ENCODE assay signal across 8 cellular contexts in the genomic region with DNA sequence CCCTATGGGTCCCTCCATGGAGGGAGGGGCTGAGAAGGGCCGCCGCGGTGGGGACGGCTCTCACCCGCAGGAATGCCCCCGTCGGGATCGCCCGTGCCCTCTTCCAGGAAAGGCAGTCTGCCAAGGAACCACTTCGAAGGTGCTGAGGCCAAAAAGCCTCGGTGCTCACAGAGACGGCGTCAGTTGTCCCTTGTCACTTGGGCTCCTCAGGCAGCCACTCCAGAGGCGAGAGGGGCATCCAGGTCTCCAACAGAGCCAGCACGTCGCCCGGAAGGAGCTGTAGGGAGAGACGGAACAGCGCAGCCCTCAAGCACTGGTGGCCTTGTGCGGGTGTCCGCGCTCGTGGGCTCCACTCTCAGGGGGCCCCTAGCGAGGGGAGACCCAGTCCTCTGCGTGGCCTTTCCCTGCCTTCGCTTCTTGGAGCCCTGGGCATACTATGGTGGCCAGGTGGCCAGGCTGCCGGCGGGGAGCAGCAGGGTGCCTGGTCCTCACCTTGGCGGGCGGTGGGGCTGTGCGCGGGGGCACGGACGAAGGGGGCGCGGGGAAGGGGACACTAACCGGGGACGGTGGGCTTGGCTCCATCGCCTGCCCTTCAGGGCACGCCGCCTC. TPM values are rescaled to one million over a fixed set of nuclear protein-coding genes. Genes with fewer than 3 reads are reported as not detected.
DNase-seq lines count a peak whose midpoint lies in the region; ATAC-seq, FAIRE-seq and TF ChIP-seq lines count a peak whose summit lies in the region.

No MANE protein-coding gene starts in this region.

- CTCF ChIA-PET in CD8-positive, alpha-beta memory T cell (lab: Charles Lee): interaction anchor here (1.4 to 2.7 kb wide), 3 partner anchors 9 to 125 kb away, joined by 3 to 17 read pairs (median 9); no protein-coding TSS in a partner anchor

- no peak for ATAC-seq in HG03025 (IDR thresholded peaks at IDR 0.05; ENCODE audit: low FRiP score, unreplicated experiment)

- H3K27me3 Mint-ChIP-seq in CD8-positive, alpha-beta memory T cell: peaks cover 0 to 7% of the 10 kb centered on the region in 2 donors

- peaks cover 5% of the 10 kb centered on the region for H3K4me1 ChIP-seq in CD8-positive, alpha-beta memory T cell (ENCODE audit: insufficient read depth, low read length)
- H3K4me1 ChIP-seq in GM23248 (ENCODE audit: insufficient read depth): no peaks in the 10 kb centered on the region
- H3K4me1 ChIP-seq in endocrine pancreas (ENCODE audit: control insufficient read depth, insufficient read depth, low read length): no peaks in the 10 kb centered on the region
- H3K4me1 ChIP-seq in neuron (ENCODE audit: insufficient read depth, low read length): no peaks in the 10 kb centered on the region

- no peak for FAIRE-seq in GM12892 (lab: Jason Lieb, UNC)

- no peaks in the 10 kb centered on the region for H3K9me3 ChIP-seq in CD8-positive, alpha-beta memory T cell (ENCODE audit: low read length)
- H3K9me3 ChIP-seq in GM23248 (ENCODE audit: low read depth) (no peaks in the 10 kb centered on the region), endocrine pancreas (ENCODE audit: control insufficient read depth, low read length) (no peaks in the 10 kb centered on the region), neuron (ENCODE audit: low read length) (no peaks in the 10 kb centered on the region)

- no peaks in the 10 kb centered on the region for H3F3A ChIP-seq in GM23248 (ENCODE audit: insufficient read depth)

- no peaks in the 10 kb centered on the region for H3K36me3 Mint-ChIP-seq in CD8-positive, alpha-beta memory T cell

- H3K27ac Mint-ChIP-seq in CD8-positive, alpha-beta memory T cell: no peak overlapping the region

- H4K20me1 ChIP-seq in GM23248 (ENCODE audit: insufficient read depth): no peaks in the 10 kb centered on the region

- POLR2A ChIA-PET in CD8-positive, alpha-beta memory T cell (lab: Charles Lee): interaction anchor here (1.0 kb wide), 1 partner anchor 18 kb away, joined by 3 read pairs; no protein-coding TSS in a partner anchor

- H3K4me3 ChIP-seq in CD8-positive, alpha-beta memory T cell (ENCODE audit: low read length): peak overlapping the region; percentile 39
- H3K4me3 ChIP-seq in GM23248: peak overlapping the region; percentile 83
- no peak overlapping the region for H3K4me3 ChIP-seq in endocrine pancreas (ENCODE audit: control insufficient read depth, insufficient read depth, low read length)
- peak overlapping the region; percentile 54 for H3K4me3 ChIP-seq in neuron (ENCODE audit: low read length)

- H3K27ac ChIP-seq in CD8-positive, alpha-beta memory T cell (ENCODE audit: low read depth, low read length): no peak overlapping the region
- H3K27ac ChIP-seq in GM23248: no peak overlapping the region

- no peaks in the 10 kb centered on the region for H3K36me3 ChIP-seq in CD8-positive, alpha-beta memory T cell (ENCODE audit: insufficient read depth, low read length)
- H3K36me3 ChIP-seq in GM23248 (ENCODE audit: low read depth) (no peaks in the 10 kb centered on the region), endocrine pancreas (ENCODE audit: control insufficient read depth, insufficient read depth, low read length) (no peaks in the 10 kb centered on the region), neuron (ENCODE audit: insufficient read depth, low read length) (no peaks in the 10 kb centered on the region)

- WGBS in GM23248 (ENCODE audit: low coverage in 1 of 2, low lambda C conversion rate in 2 of 2, missing lambda C conversion rate in 2 of 2), 2 experiments: 13 to 19% methylated on average over 22 to 41 of the region's 41 CpGs

- no peak for TF ChIP-seq POLR2A in GM12892 (IDR thresholded peaks at IDR 0.05; ENCODE audit: low read depth, low read length)

- no peaks in the 10 kb centered on the region for H3K9me2 ChIP-seq in GM23248 (ENCODE audit: insufficient read depth)

- H3K4me2 ChIP-seq in GM23248 (ENCODE audit: unreplicated experiment): peak overlapping the region; percentile 60

- peaks cover 0 to 8% (median 7%) of the 10 kb centered on the region in 3 donors for H3K4me1 Mint-ChIP-seq in CD8-positive, alpha-beta memory T cell

- H3K4me3 Mint-ChIP-seq in CD8-positive, alpha-beta memory T cell: peak overlapping the region; percentile 62 to 84 (median 73)

- in situ Hi-C loops in GM23248 (cut with MboI): loop anchor here (5.0 to 25.0 kb wide), 2 partner anchors 127 to 312 kb away; no protein-coding TSS in a partner anchor

- H2AFZ ChIP-seq in GM23248 (peak overlapping the region; percentile 89), neuron (ENCODE audit: low read depth, low read length) (peak overlapping the region; percentile 90)

- no peaks in the 10 kb centered on the region for H3K27me3 ChIP-seq in CD8-positive, alpha-beta memory T cell (ENCODE audit: insufficient read depth, low read length, poor library complexity, severe bottlenecking)
- H3K27me3 ChIP-seq in GM23248 (replicated peaks; ENCODE audit: insufficient read depth): peaks cover 11% of the 10 kb centered on the region; the same call in 1 of the 2 replicates
- no peaks in the 10 kb centered on the region for H3K27me3 ChIP-seq in endocrine pancreas (ENCODE audit: control insufficient read depth, insufficient read depth, low read length)
- peaks cover 58% of the 10 kb centered on the region for H3K27me3 ChIP-seq in neuron (ENCODE audit: insufficient read depth, low read length)

- DNase-seq in CD8-positive, alpha-beta memory T cell: no peak
- no peak for DNase-seq in GM23248
- DNase-seq in RPMI8226: peak; percentile 56
- no peak for DNase-seq in Ammon's horn (ENCODE audit: low spot score)
- DNase-seq in GM12892 (ENCODE audit: insufficient read length): no peak

- no peaks in the 10 kb centered on the region for H3K79me2 ChIP-seq in GM23248 (ENCODE audit: insufficient read depth)

- H3K9ac ChIP-seq in GM23248: peak overlapping the region; percentile 17; the same call in 1 of the 2 replicates
- peak overlapping the region; percentile 47 for H3K9ac ChIP-seq in endocrine pancreas (ENCODE audit: control insufficient read depth, insufficient read depth, low read length)

- no peaks in the 10 kb centered on the region for H3K9me3 Mint-ChIP-seq in CD8-positive, alpha-beta memory T cell

RNA-seq across cellular contexts. Expression of a gene that starts 1.0 kb away (rescaled TPM):
- 1 to 10 TPM; 5.3 to 5.6 TPM for total RNA-seq in CD8-positive, alpha-beta memory T cell
- polyA plus RNA-seq in CD8-positive, alpha-beta memory T cell: 0.60 TPM
- not detected in 2 replicates for total RNA-seq in GM23248 (2014; rRNA removed; shearing (Covaris generic))
- 0.48 and 0.63 TPM in 2 replicates for polyA plus RNA-seq in GM23248 (2016; fragmentation: Nextera tagmentation; extraction: Ambion mirVana)
- 0.85 TPM for polyA plus RNA-seq in GM12892 (2012; ENCODE audit: missing spikeins)

RNA-seq across cellular contexts. Expression of a gene that starts 26.1 kb away (rescaled TPM):
- not detected for total RNA-seq in CD8-positive, alpha-beta memory T cell
- not detected for polyA plus RNA-seq in CD8-positive, alpha-beta memory T cell
- total RNA-seq in GM23248 (2014; rRNA removed; shearing (Covaris generic)): not detected in 2 replicates
- not detected in 2 replicates for polyA plus RNA-seq in GM23248 (2016; fragmentation: Nextera tagmentation; extraction: Ambion mirVana)
- not detected for polyA plus RNA-seq in GM12892 (2012; ENCODE audit: missing spikeins)

RNA-seq across cellular contexts. Expression of a gene that starts 59.4 kb away (rescaled TPM):
- total RNA-seq in CD8-positive, alpha-beta memory T cell: not detected
- 0.08 TPM for polyA plus RNA-seq in CD8-positive, alpha-beta memory T cell
- not detected in 2 replicates for total RNA-seq in GM23248 (2014; rRNA removed; shearing (Covaris generic))
- polyA plus RNA-seq in GM23248 (2016; fragmentation: Nextera tagmentation; extraction: Ambion mirVana): 0.10 TPM in 1 of 2 replicates, not detected in the other
- not detected for polyA plus RNA-seq in GM12892 (2012; ENCODE audit: missing spikeins)

RNA-seq across cellular contexts. Expression of a gene that starts 59.5 kb away (rescaled TPM):
- total RNA-seq in CD8-positive, alpha-beta memory T cell: 1 to 10 TPM; 2.9 to 3.5 TPM
- 2.8 TPM for polyA plus RNA-seq in CD8-positive, alpha-beta memory T cell
- 5.4 and 11.5 TPM in 2 replicates for total RNA-seq in GM23248 (2014; rRNA removed; shearing (Covaris generic))
- polyA plus RNA-seq in GM23248 (2016; fragmentation: Nextera tagmentation; extraction: Ambion mirVana): 5.3 and 6.1 TPM in 2 replicates
- 3.4 TPM for polyA plus RNA-seq in GM12892 (2012; ENCODE audit: missing spikeins)
